ENCODE assay signal across 1 cellular context in genomic region chr15:51312132-51312531, GRCh38.
TF ChIP-seq lines count a peak whose summit lies in the region.

No MANE protein-coding gene starts in this region.

TF ChIP-seq in GM23338, 12 proteins besides CTCF, POLR2A, EP300 and RAD21 (continued from another document):
- TF ChIP-seq ZNF462 (CRISPR knock-in tag; IDR thresholded peaks at IDR 0.05) = no peak
- TF ChIP-seq JUNB (IDR thresholded peaks at IDR 0.05; ENCODE audit: unreplicated experiment) = no peak
